Comparison of ENCODE assay signal across 14 cellular contexts in genomic region chr16:35636831-35637230, GRCh38.
A peak's percentile ranks its signal among the peaks of the same experiment; 100 is the strongest.
DNase-seq lines count a peak whose midpoint lies in the region; TF ChIP-seq lines count a peak whose summit lies in the region.
"Had no signal": no experiment of that assay in that cellular context is flagged by ENCODE, and none has a peak within 500 bp of the region (broad histone marks: within the 10 kb centered on the region; RNA-seq: fewer than 3 reads in every experiment).

No MANE protein-coding gene starts in this region.

- no peaks in the 10 kb centered on the region for H3K27me3 ChIP-seq in OCI-LY3 (ENCODE audit: low read depth, low read length)

- no peaks in the 10 kb centered on the region for H3K9me3 ChIP-seq in OCI-LY3 (ENCODE audit: insufficient read depth, low read length)

- no peak overlapping the region for H3K27ac ChIP-seq in OCI-LY3 (ENCODE audit: low read length)
- H3K27ac ChIP-seq: 22Rv1 had no signal

- TF ChIP-seq CTCF in OCI-LY3 (IDR thresholded peaks at IDR 0.05; ENCODE audit: low read depth, low read length): no peak

- peak; percentile 49 for DNase-seq in DMS 273 (lab: John Stamatoyannopoulos, UW; ENCODE audit: unreplicated experiment)
- no peak for DNase-seq in DMS 273 treated with DMSO at 0.1 percent for 48 hours (lab: John Stamatoyannopoulos, UW)
- DNase-seq in Jurkat, Clone E6-1 (ENCODE audit: low read depth, low spot score): peak; percentile 22
- no peak for DNase-seq in mucosa of gallbladder (ENCODE audit: low spot score)
- no peak for DNase-seq in RKO (ENCODE audit: low spot score)
- DNase-seq in DMS153 (lab: John Stamatoyannopoulos, UW): no peak
- DNase-seq: CD4-positive, CD25-positive, alpha-beta regulatory T cell; GF-D8; GOT3; H9; IMR-90; KG1 had no signal

- no peaks in the 10 kb centered on the region for H3K79me2 ChIP-seq in OCI-LY3 (ENCODE audit: low read length)

- no peak overlapping the region for H3K4me3 ChIP-seq in Jurkat, Clone E6-1 (ENCODE audit: low read length)
- no peak overlapping the region for H3K4me3 ChIP-seq in OCI-LY3 (ENCODE audit: low read length)

- H3K36me3 ChIP-seq in OCI-LY3 (replicated peaks; ENCODE audit: low read depth, low read length): no peaks in the 10 kb centered on the region

- peaks cover under 1% of the 10 kb centered on the region; the same call in 1 of the 2 replicates for H3K4me1 ChIP-seq in OCI-LY3 (ENCODE audit: low read length)

- H3K9ac ChIP-seq in OCI-LY3 (ENCODE audit: low read length): no peak overlapping the region

- peak overlapping the region; percentile 39; the same call in 1 of the 2 replicates for H2AFZ ChIP-seq in OCI-LY3 (ENCODE audit: low read depth, low read length)

- H3K4me2 ChIP-seq in OCI-LY3 (ENCODE audit: low read length): no peak overlapping the region

- no peaks in the 10 kb centered on the region for H4K20me1 ChIP-seq in OCI-LY3 (ENCODE audit: insufficient read depth, low read length)

Comparison
In these comparisons a context has a peak if more than half of its experiments do, and no peak if none do; other contexts are left out.
1. DNase-seq: peak in DMS 273 (single experiment) and Jurkat, Clone E6-1 (single experiment); none in DMS 273 treated with DMSO at 0.1 percent for 48 hours (single experiment), mucosa of gallbladder (single experiment), RKO (single experiment) and DMS153 (single experiment).